ENCODE assay signal across 24 cellular contexts in genomic region chr3:151491525-151491924, GRCh38. TPM values are rescaled to one million over a fixed set of nuclear protein-coding genes. Genes with fewer than 3 reads are reported as not detected.
"Had no signal": no experiment of that assay in that cellular context is flagged by ENCODE, and none has a peak within 500 bp of the region (broad histone marks: within the 10 kb centered on the region; RNA-seq: fewer than 3 reads in every experiment).

No MANE protein-coding gene starts in this region.

- H3K4me3 ChIP-seq: adrenal gland, body of pancreas, K562 had no signal

- H3K27me3 ChIP-seq: adrenal gland, body of pancreas had no signal

- ATAC-seq: activated CD8-positive, alpha-beta T cell treated with anti-CD3 and anti-CD28 coated beads, Interleukin-2, amount 10 ng/mL, durations not matched to agents 7 days and 5 days; body of pancreas; K562; T-helper 17 cell; WTC11 had no signal

- H3K4me1 ChIP-seq: adrenal gland, body of pancreas had no signal

- H3K36me3 Mint-ChIP-seq: activated naive CD8-positive, alpha-beta T cell treated with anti-CD3 and anti-CD28 coated beads, Interleukin-2, amount 10 ng/mL, durations not matched to agents 7 days and 5 days; WTC11 had no signal

- H3K27me3 Mint-ChIP-seq: activated naive CD8-positive, alpha-beta T cell treated with anti-CD3 and anti-CD28 coated beads, Interleukin-2, amount 10 ng/mL, durations not matched to agents 7 days and 5 days had no signal

- H3K4me1 Mint-ChIP-seq: activated naive CD8-positive, alpha-beta T cell treated with anti-CD3 and anti-CD28 coated beads, Interleukin-2, amount 10 ng/mL, durations not matched to agents 7 days and 5 days; T-helper 17 cell; WTC11 had no signal

- H3K36me3 ChIP-seq: adrenal gland had no signal

- H3K27ac ChIP-seq: adrenal gland, body of pancreas had no signal

- H3K27ac Mint-ChIP-seq: activated CD8-positive, alpha-beta T cell treated with anti-CD3 and anti-CD28 coated beads, Interleukin-2, amount 10 ng/mL, durations not matched to agents 7 days and 5 days; activated naive CD8-positive, alpha-beta T cell treated with anti-CD3 and anti-CD28 coated beads, Interleukin-2, amount 10 ng/mL, durations not matched to agents 7 days and 5 days; T-helper 17 cell; WTC11 had no signal

- H3K9me3 ChIP-seq: adrenal gland, body of pancreas had no signal

- DNase-seq: activated CD4-positive, alpha-beta T cell treated with anti-CD3 and anti-CD28 coated beads for 48 hours; activated CD4-positive, alpha-beta T cell treated with anti-CD3 and anti-CD28 coated beads, Interleukin-2, amount 50 U/mL, for 4 hours; activated CD4-positive, CD25-positive, alpha-beta regulatory T cell treated with anti-CD3 and anti-CD28 coated beads, Interleukin-2, amount 50 U/mL, for 72 hours; activated CD8-positive, alpha-beta memory T cell treated with anti-CD3 and anti-CD28 coated beads, Interleukin-2, amount 50 U/mL, for 48 hours; activated CD8-positive, alpha-beta T cell treated with anti-CD3 and anti-CD28 coated beads, Interleukin-2, amount 10 ng/mL, durations not matched to agents 7 days and 5 days; activated naive CD4-positive, alpha-beta T cell treated with anti-CD3 and anti-CD28 coated beads, Interleukin-2, amount 50 U/mL, for 16 hours; activated naive CD8-positive, alpha-beta T cell treated with anti-CD3 and anti-CD28 coated beads, Interleukin-2, amount 10 ng/mL, durations not matched to agents 7 days and 5 days; activated T-cell treated with anti-CD3 and anti-CD28 coated beads, Interleukin-2, amount 50 U/mL, for 1 hour; adrenal gland; anterior cingulate cortex; body of pancreas; Karpas-422; MV-4-11; NCI-H1092 treated with DMSO at 0.1 percent for 48 hours; NCI-H1417 treated with DMSO at 0.1 percent for 48 hours; NCI-H187; NCI-H2081; NCI-H510A treated with DMSO at 0.1 percent for 48 hours; NCI-H69; SIG-M5; T-helper 17 cell; T-helper 9 cell had no signal

- H3K4me3 Mint-ChIP-seq: activated CD8-positive, alpha-beta T cell treated with anti-CD3 and anti-CD28 coated beads, Interleukin-2, amount 10 ng/mL, durations not matched to agents 7 days and 5 days; activated naive CD8-positive, alpha-beta T cell treated with anti-CD3 and anti-CD28 coated beads, Interleukin-2, amount 10 ng/mL, durations not matched to agents 7 days and 5 days; T-helper 17 cell; WTC11 had no signal

RNA-seq across cellular contexts. Expression of gene IGSF10, which starts 30.7 kb away (rescaled TPM):
- total RNA-seq: activated CD8-positive, alpha-beta T cell treated with anti-CD3 and anti-CD28 coated beads, Interleukin-2, amount 10 ng/mL, durations not matched to agents 7 days and 5 days; activated naive CD8-positive, alpha-beta T cell treated with anti-CD3 and anti-CD28 coated beads, Interleukin-2, amount 10 ng/mL, durations not matched to agents 7 days and 5 days had no signal
